Comparison of ENCODE assay signal across 17 cellular contexts in the genomic region with DNA sequence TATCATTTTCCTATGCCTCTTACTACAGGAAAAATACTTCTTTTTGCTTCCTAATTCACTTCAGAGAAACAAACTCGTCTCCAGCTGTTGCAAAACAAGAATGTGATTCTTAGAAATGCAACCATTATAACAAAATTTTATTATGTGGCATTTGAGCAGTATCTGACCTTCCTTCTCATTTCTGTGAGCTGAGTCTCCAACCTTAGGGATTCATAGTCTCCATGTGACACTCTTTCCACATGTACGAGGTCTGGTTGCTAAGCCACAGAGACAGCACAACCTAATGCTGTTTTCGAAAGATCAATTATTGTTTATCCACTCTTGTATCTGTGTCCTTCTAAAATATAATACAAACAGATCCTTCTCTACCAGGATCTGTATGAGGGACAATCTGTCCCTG.
DNase-seq lines count a peak whose midpoint lies in the region; ATAC-seq and TF ChIP-seq lines count a peak whose summit lies in the region.
"Had no signal": no experiment of that assay in that cellular context is flagged by ENCODE, and none has a peak within 500 bp of the region (broad histone marks: within the 10 kb centered on the region; RNA-seq: fewer than 3 reads in every experiment).

No MANE protein-coding gene starts in this region.

- H3K27me3 ChIP-seq in adipocyte (replicated peaks; ENCODE audit: control insufficient read depth, insufficient read depth, low read length) (no peaks in the 10 kb centered on the region), hepatocyte (no peaks in the 10 kb centered on the region)

- H3K79me2 ChIP-seq in hepatocyte: no peaks in the 10 kb centered on the region

- no peak for TF ChIP-seq CTCF in fibroblast of villous mesenchyme (IDR thresholded peaks at IDR 0.05; ENCODE audit: insufficient read depth, low read depth, low read length)
- TF ChIP-seq CTCF in hepatocyte (IDR thresholded peaks at IDR 0.05; ENCODE audit: poor library complexity): no peak

- no peak overlapping the region for H2AFZ ChIP-seq in hepatocyte

- H4K20me1 ChIP-seq in hepatocyte (ENCODE audit: insufficient read depth, poor library complexity, severe bottlenecking): no peaks in the 10 kb centered on the region

- H3K36me3 ChIP-seq in adipocyte (ENCODE audit: control insufficient read depth, insufficient read depth, low read length, severe bottlenecking) (no peaks in the 10 kb centered on the region), hepatocyte (replicated peaks; ENCODE audit: insufficient read depth, low read depth) (no peaks in the 10 kb centered on the region)

- no peaks in the 10 kb centered on the region for H3K9me2 ChIP-seq in hepatocyte (replicated peaks; ENCODE audit: insufficient read depth)

- H3K4me1 ChIP-seq in adipocyte (ENCODE audit: control insufficient read depth, insufficient read depth, low read length) (peaks cover 63% of the 10 kb centered on the region), hepatocyte (ENCODE audit: insufficient read depth) (no peaks in the 10 kb centered on the region)
- H3K4me1 ChIP-seq: A549 had no signal

- DNase-seq in EH (ENCODE audit: low read depth) (peak; percentile 36), adipocyte (ENCODE audit: low read depth) (peak; percentile 35), fibroblast of villous mesenchyme (ENCODE audit: low read depth) (peak; percentile 19), stromal cell of bone marrow (ENCODE audit: low read depth) (peak; percentile 57), hepatocyte (ENCODE audit: low spot score) (no peak), left cardiac atrium (no peak), NCI-H1105 treated with DMSO at 0.1 percent for 48 hours (lab: John Stamatoyannopoulos, UW) (no peak)
- DNase-seq: C1 segment of cervical spinal cord; Calu3; CD4-positive, alpha-beta T cell; DMS79; EL; KBM-7 had no signal

- ATAC-seq in GM18858 (IDR thresholded peaks at IDR 0.05; ENCODE audit: unreplicated experiment): no peak
- ATAC-seq in left cardiac atrium: no peak
- ATAC-seq: A549, HCT116 had no signal

- WGBS in hepatocyte (ENCODE audit: low lambda C conversion rate, missing lambda C conversion rate): 78% methylated on average over 3 of the region's 3 CpGs

- H3K9ac ChIP-seq in adipocyte (ENCODE audit: low read length): peak overlapping the region; percentile 71

- H3K4me3 ChIP-seq in adipocyte (ENCODE audit: low read length) (peak overlapping the region; percentile 19), fibroblast of villous mesenchyme (ENCODE audit: low read depth, low read length) (no peak overlapping the region), hepatocyte (no peak overlapping the region)
- H3K4me3 ChIP-seq: A549 had no signal

- no peak overlapping the region for H3K4me2 ChIP-seq in hepatocyte
- H3K4me2 ChIP-seq: A549 had no signal

- H3K9me3 ChIP-seq in adipocyte (ENCODE audit: control insufficient read depth, low read length) (no peaks in the 10 kb centered on the region), hepatocyte (ENCODE audit: low read depth) (no peaks in the 10 kb centered on the region)
- H3K9me3 ChIP-seq: A549 had no signal

- H3K27ac ChIP-seq in hepatocyte: no peak overlapping the region
- H3K27ac ChIP-seq: A549, HL-60 had no signal

- intact Hi-C loops in left cardiac atrium (cut with DNase I): no loop called here

Comparison
In these comparisons a context has a peak if more than half of its experiments do, and no peak if none do; other contexts are left out.
1. DNase-seq: peak in EH (single experiment), adipocyte (single experiment), fibroblast of villous mesenchyme (single experiment) and stromal cell of bone marrow (single experiment); none in hepatocyte (single experiment), left cardiac atrium (single experiment) and NCI-H1105 treated with DMSO at 0.1 percent for 48 hours (single experiment).